Comparison of ENCODE assay signal across 8 cellular contexts in the genomic region with DNA sequence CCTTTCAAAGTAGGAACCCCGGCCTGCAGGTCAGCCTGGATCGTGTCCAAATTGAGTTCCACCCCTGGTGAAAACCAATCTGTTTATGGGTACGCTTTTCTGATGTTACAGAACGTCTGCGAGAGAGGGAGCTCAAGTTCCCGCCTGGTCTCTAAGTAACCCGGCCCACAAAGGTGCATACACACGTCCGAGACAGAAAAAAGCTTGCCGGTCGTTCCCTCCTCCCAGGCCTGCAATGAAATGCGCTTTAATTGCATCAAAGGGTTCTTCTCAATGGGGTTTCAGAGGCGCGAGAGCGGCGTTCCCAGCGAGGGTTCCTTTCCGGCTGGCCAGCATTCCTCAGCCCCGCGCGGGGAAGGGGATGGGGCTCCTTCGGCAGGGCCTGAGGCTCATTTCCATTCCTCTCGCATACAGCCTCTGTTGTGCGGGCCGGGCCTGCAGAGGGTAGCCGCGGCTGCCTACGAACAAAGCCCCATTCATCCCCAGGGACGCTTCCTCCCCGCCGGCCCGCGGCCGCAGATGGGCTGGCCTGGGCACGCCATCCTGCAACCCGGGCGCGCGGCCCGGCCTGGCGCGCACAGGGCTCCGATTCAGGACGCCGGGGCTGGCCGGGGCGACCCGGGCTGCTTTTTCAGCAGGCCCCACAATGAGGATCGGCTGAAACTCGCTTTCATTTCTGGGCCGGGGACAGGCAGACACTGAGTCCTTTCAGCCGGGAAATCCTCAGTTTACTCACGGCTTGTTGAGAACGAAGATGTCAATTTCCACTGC.
A peak's percentile ranks its signal among the peaks of the same experiment; 100 is the strongest.
DNase-seq lines count a peak whose midpoint lies in the region; ATAC-seq, FAIRE-seq and TF ChIP-seq lines count a peak whose summit lies in the region.

No MANE protein-coding gene starts in this region.

- peaks cover 23% of the 10 kb centered on the region; the same call in 1 of the 2 replicates for H3K4me1 ChIP-seq in ES-I3 (ENCODE audit: insufficient read depth, low read length)
- H3K4me1 ChIP-seq in RWPE2 (ENCODE audit: insufficient read depth, poor library complexity, severe bottlenecking), result peaks cover 39% of the 10 kb centered on the region
- peaks cover 64% of the 10 kb centered on the region for H3K4me1 ChIP-seq in keratinocyte (ENCODE audit: control insufficient read depth, extremely low read depth, insufficient read depth, low read length)

- DNase-seq in RWPE2 (ENCODE audit: low spot score), result peak; percentile 83
- DNase-seq in choroid plexus epithelial cell (ENCODE audit: low read depth), result peak; percentile 92
- DNase-seq in keratinocyte (ENCODE audit: low read depth, low spot score), result peak; percentile 19
- no peak for DNase-seq in effector CD8-positive, alpha-beta T cell (lab: John Stamatoyannopoulos, UW)

- peak overlapping the region; percentile 82 for H2AFZ ChIP-seq in keratinocyte (ENCODE audit: control insufficient read depth, low read length)

- TF ChIP-seq CTCF in RWPE2 (IDR thresholded peaks at IDR 0.05; ENCODE audit: poor library complexity, severe bottlenecking) (peak; percentile 71), choroid plexus epithelial cell (conservative IDR thresholded peaks at IDR 0.05; ENCODE audit: low read depth, low read length) (peak; percentile 53), keratinocyte (optimal IDR thresholded peaks at IDR 0.05 in 1 of 3, IDR thresholded peaks at IDR 0.05 in 1 of 3, conservative IDR thresholded peaks at IDR 0.05 in 1 of 3; ENCODE audit: extremely low read depth in 1 of 3, insufficient read depth in 2 of 3, low read length in 3 of 3) (peak; percentile 7 to 45 (median 30))

- H3K4me2 ChIP-seq in keratinocyte (ENCODE audit: control insufficient read depth, extremely low read depth, insufficient read depth, low read depth, low read length), result peak overlapping the region; percentile 83

- H3K4me3 ChIP-seq in RWPE2 (ENCODE audit: severe bottlenecking) (peak overlapping the region; percentile 27), choroid plexus epithelial cell (ENCODE audit: low read depth, low read length) (peak overlapping the region; percentile 60), keratinocyte (ENCODE audit: control insufficient read depth in 2 of 3, extremely low read depth in 1 of 3, insufficient read depth in 2 of 3, low read depth in 1 of 3, low read length in 3 of 3) (peak overlapping the region; percentile 32 to 68 (median 37)), skin epidermis (peak overlapping the region; percentile 35 to 53 (median 42))

- no peaks in the 10 kb centered on the region for H3K9me1 ChIP-seq in keratinocyte (ENCODE audit: control insufficient read depth, extremely low read depth, insufficient read depth, low read length)

- peak; percentile 47 for ATAC-seq in GM21367 (IDR thresholded peaks at IDR 0.05; ENCODE audit: unreplicated experiment)
- ATAC-seq in HG03565 (IDR thresholded peaks at IDR 0.05; ENCODE audit: unreplicated experiment), result peak; percentile 33
- ATAC-seq in RWPE2 (ENCODE audit: low read depth), result peak; percentile 75

- dilution Hi-C loops in keratinocyte (cut with MboI; ENCODE audit: extremely low pct_ligation_motif_present, low sequenced_read_pairs), result no loop called here

- peak; percentile 80 for FAIRE-seq in keratinocyte (lab: Jason Lieb, UNC)

- no peaks in the 10 kb centered on the region for H3K9me3 ChIP-seq in ES-I3 (ENCODE audit: control insufficient read depth, insufficient read depth, low read length)
- no peaks in the 10 kb centered on the region for H3K9me3 ChIP-seq in RWPE2 (ENCODE audit: severe bottlenecking)
- no peaks in the 10 kb centered on the region for H3K9me3 ChIP-seq in keratinocyte (ENCODE audit: control insufficient read depth, low read depth, low read length)

- no peaks in the 10 kb centered on the region for H3K27me3 ChIP-seq in RWPE2 (ENCODE audit: insufficient read depth, poor library complexity, severe bottlenecking)
- H3K27me3 ChIP-seq in keratinocyte (ENCODE audit: control insufficient read depth, extremely low read depth, insufficient read depth, low read length), result no peaks in the 10 kb centered on the region

- H4K20me1 ChIP-seq in keratinocyte (ENCODE audit: control insufficient read depth, extremely low read depth, insufficient read depth, low read length), result no peaks in the 10 kb centered on the region

- H3K36me3 ChIP-seq in ES-I3 (ENCODE audit: insufficient read depth, low read length) (no peaks in the 10 kb centered on the region), RWPE2 (ENCODE audit: low read depth) (no peaks in the 10 kb centered on the region), keratinocyte (ENCODE audit: control insufficient read depth in 2 of 2, extremely low read depth in 1 of 2, insufficient read depth in 2 of 2, low read length in 2 of 2) (no peaks in the 10 kb centered on the region)

- H3K79me2 ChIP-seq in keratinocyte (ENCODE audit: control insufficient read depth, insufficient read depth, low read length), result no peaks in the 10 kb centered on the region

- H3K9ac ChIP-seq in ES-I3 (ENCODE audit: low read depth, low read length), result peak overlapping the region; percentile 54
- H3K9ac ChIP-seq in keratinocyte (ENCODE audit: control insufficient read depth, extremely low read depth, insufficient read depth, low read length), result peak overlapping the region; percentile 84

- peak overlapping the region; percentile 75 for H3K27ac ChIP-seq in RWPE2 (ENCODE audit: poor library complexity, severe bottlenecking)
- peak overlapping the region; percentile 85 for H3K27ac ChIP-seq in keratinocyte (ENCODE audit: control insufficient read depth, insufficient read depth, low read length)
- H3K27ac ChIP-seq in skin epidermis, result peak overlapping the region; percentile 39 to 95 (median 89)
